Comparison of ENCODE assay signal across 16 cellular contexts in the genomic region with DNA sequence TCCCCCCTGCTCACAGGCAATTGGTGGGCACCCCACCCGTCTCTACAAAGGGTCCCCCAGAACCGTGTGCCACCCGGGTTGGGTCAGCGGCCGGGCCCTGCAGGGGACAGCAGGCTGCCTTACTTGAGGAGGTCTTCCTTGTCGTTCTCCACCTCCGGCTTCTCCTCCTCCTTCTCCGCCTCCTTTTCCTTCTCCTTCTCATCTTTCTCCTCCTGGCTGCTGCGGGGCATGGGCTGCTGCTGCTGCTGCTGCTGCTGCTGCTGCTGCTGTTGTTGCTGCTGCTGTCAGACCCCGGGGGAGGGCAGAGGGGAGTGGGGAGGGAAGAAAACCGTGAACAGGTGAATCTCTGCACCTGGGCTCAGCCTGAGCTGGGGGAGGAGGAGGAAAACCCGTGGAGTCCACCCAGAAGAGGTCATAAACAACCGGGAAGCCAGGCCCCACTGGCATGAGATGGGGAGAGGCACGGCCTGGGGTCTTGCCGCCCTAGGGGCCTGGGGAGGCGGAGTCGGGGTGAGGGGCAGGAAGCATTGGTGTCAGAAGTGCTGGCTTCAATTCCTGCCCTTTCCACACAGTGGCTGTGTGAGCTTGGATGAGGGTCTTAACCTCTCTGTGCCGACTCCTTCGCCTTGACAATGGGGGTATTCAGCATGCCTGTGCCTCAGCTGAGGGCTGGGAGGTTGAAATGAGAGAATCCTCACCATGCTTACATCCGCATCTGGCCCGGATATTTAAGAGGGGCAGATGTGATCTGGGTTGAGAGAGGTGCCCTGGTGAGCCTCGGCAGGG.
DNase-seq lines count a peak whose midpoint lies in the region; ATAC-seq and TF ChIP-seq lines count a peak whose summit lies in the region.
"Had no signal": no experiment of that assay in that cellular context is flagged by ENCODE, and none has a peak within 500 bp of the region (broad histone marks: within the 10 kb centered on the region; RNA-seq: fewer than 3 reads in every experiment).

No MANE protein-coding gene starts in this region.

- DNase-seq in cardiac muscle cell (ENCODE audit: low read depth in 1 of 2, low spot score in 1 of 2) (no peak), Right ventricle myocardium inferior (ENCODE audit: missing footprints) (no peak), dorsolateral prefrontal cortex (no peak), tibial nerve (ENCODE audit: low spot score in 2 of 2) (no peak), GM23248 (no peak), lower leg skin (ENCODE audit: low spot score in 2 of 2) (no peak)
- DNase-seq: CD4-positive, CD25-positive, alpha-beta regulatory T cell; dermis blood vessel endothelial cell; NCI-H146; NCI-H510A; occipital lobe; Peyer's patch; spleen had no signal

- H3K79me2 ChIP-seq in neural cell (replicated peaks; ENCODE audit: insufficient read depth, low read length) (no peaks in the 10 kb centered on the region), GM23248 (ENCODE audit: insufficient read depth) (peaks cover 46% of the 10 kb centered on the region)

- H3K27ac ChIP-seq in cardiac muscle cell (peak overlapping the region; percentile 45), dorsolateral prefrontal cortex (peak overlapping the region in 58 of 59 donors; percentile 8 to 87 (median 73)), neural cell (ENCODE audit: low read length) (peak overlapping the region; percentile 90), tibial nerve (peak overlapping the region in 3 of 4 donors; percentile 51 to 84 (median 70)), GM23248 (no peak overlapping the region)

- intact Hi-C loops in Right ventricle myocardium inferior (cut with DNase I) = no loop called here
- intact Hi-C loops in dorsolateral prefrontal cortex (cut with DNase I) = no loop called here
- intact Hi-C loops in lower leg skin (cut with DNase I; ENCODE audit: low total_unique reads) = no loop called here

- no peak for TF ChIP-seq RAD21 in neural cell (conservative IDR thresholded peaks at IDR 0.05)

- no peaks in the 10 kb centered on the region for H3K9me2 ChIP-seq in neural cell (ENCODE audit: insufficient read depth, low read length)
- H3K9me2 ChIP-seq in GM23248 (ENCODE audit: insufficient read depth) = no peaks in the 10 kb centered on the region

- TF ChIP-seq EP300 in neural cell (conservative IDR thresholded peaks at IDR 0.05; ENCODE audit: poor library complexity, severe bottlenecking) (no peak), tibial nerve (IDR thresholded peaks at IDR 0.05) (no peak)

- no peaks in the 10 kb centered on the region for H3K9me3 ChIP-seq in cardiac muscle cell (ENCODE audit: low read depth)
- no peaks in the 10 kb centered on the region for H3K9me3 ChIP-seq in neural cell (ENCODE audit: low read length)
- no peaks in the 10 kb centered on the region for H3K9me3 ChIP-seq in tibial nerve
- no peaks in the 10 kb centered on the region for H3K9me3 ChIP-seq in GM23248 (ENCODE audit: low read depth)
- H3K9me3 ChIP-seq: Peyer's patch, spleen had no signal

- H3K4me1 ChIP-seq in cardiac muscle cell (ENCODE audit: low read depth) = no peaks in the 10 kb centered on the region
- peaks cover 0 to 75% (median 47%) of the 10 kb centered on the region in 4 donors for H3K4me1 ChIP-seq in tibial nerve
- H3K4me1 ChIP-seq in GM23248 (ENCODE audit: insufficient read depth) = no peaks in the 10 kb centered on the region

- no peak overlapping the region for H3K4me3 ChIP-seq in cardiac muscle cell
- H3K4me3 ChIP-seq in dorsolateral prefrontal cortex = no peak overlapping the region
- H3K4me3 ChIP-seq in neural cell (ENCODE audit: low read length) = peak overlapping the region; percentile 53
- no peak overlapping the region for H3K4me3 ChIP-seq in tibial nerve
- no peak overlapping the region for H3K4me3 ChIP-seq in GM23248
- no peak overlapping the region for H3K4me3 ChIP-seq in lower leg skin (ENCODE audit: low read depth, poor library complexity, severe bottlenecking)
- H3K4me3 ChIP-seq: lung, Peyer's patch, spleen had no signal

- no peak overlapping the region for H2AFZ ChIP-seq in neural cell (ENCODE audit: low read depth, low read length)
- H2AFZ ChIP-seq in GM23248 = no peak overlapping the region

- in situ Hi-C loops in GM23248 (cut with MboI) = no loop called here

- no peaks in the 10 kb centered on the region for H3K27me3 ChIP-seq in cardiac muscle cell
- H3K27me3 ChIP-seq in dorsolateral prefrontal cortex = no peaks in the 10 kb centered on the region
- H3K27me3 ChIP-seq in neural cell (ENCODE audit: insufficient read depth, low read depth, low read length) = no peaks in the 10 kb centered on the region
- no peaks in the 10 kb centered on the region for H3K27me3 ChIP-seq in tibial nerve
- H3K27me3 ChIP-seq in GM23248 (replicated peaks; ENCODE audit: insufficient read depth) = no peaks in the 10 kb centered on the region
- H3K27me3 ChIP-seq: Peyer's patch, spleen had no signal

- H3F3A ChIP-seq in neural cell (ENCODE audit: insufficient read depth, low read length, poor library complexity, severe bottlenecking) (no peaks in the 10 kb centered on the region), GM23248 (ENCODE audit: insufficient read depth) (no peaks in the 10 kb centered on the region)

- no peak for ATAC-seq in Right ventricle myocardium inferior
- no peak for ATAC-seq in activated CD4-positive, CD25-positive, alpha-beta regulatory T cell treated with anti-CD3 and anti-CD28 coated beads, Interleukin-2, amount 50 U/mL, for 24 hours

- no peak for TF ChIP-seq POLR2A in tibial nerve (IDR thresholded peaks at IDR 0.05)
- no peak for TF ChIP-seq POLR2A in lower leg skin (IDR thresholded peaks at IDR 0.05)

- peak overlapping the region; percentile 64 for H3K9ac ChIP-seq in neural cell (ENCODE audit: low read length)
- H3K9ac ChIP-seq in GM23248 = no peak overlapping the region

- peak overlapping the region; percentile 28 for H3K4me2 ChIP-seq in neural cell (ENCODE audit: low read length)
- H3K4me2 ChIP-seq in GM23248 (ENCODE audit: unreplicated experiment) = no peak overlapping the region

- H3K36me3 ChIP-seq in cardiac muscle cell (peaks cover 14% of the 10 kb centered on the region), neural cell (ENCODE audit: insufficient read depth, low read length) (no peaks in the 10 kb centered on the region), tibial nerve (peaks cover 0 to 57% (median 8%) of the 10 kb centered on the region in 3 donors), GM23248 (ENCODE audit: low read depth) (no peaks in the 10 kb centered on the region)

- WGBS in tibial nerve, 2 donors = 51 to 52% methylated on average over 21 to 22 of the region's 22 CpGs
- 72 to 79% methylated on average over 8 to 22 of the region's 22 CpGs for WGBS in GM23248 (ENCODE audit: low coverage in 1 of 2, low lambda C conversion rate in 2 of 2, missing lambda C conversion rate in 2 of 2), 2 experiments
- 77 to 78% methylated on average over 20 to 22 of the region's 22 CpGs for WGBS in lower leg skin, 2 donors

- H4K20me1 ChIP-seq in neural cell (ENCODE audit: insufficient read depth) = no peaks in the 10 kb centered on the region
- H4K20me1 ChIP-seq in GM23248 (ENCODE audit: insufficient read depth) = no peaks in the 10 kb centered on the region

- TF ChIP-seq CTCF in cardiac muscle cell (IDR thresholded peaks at IDR 0.05; ENCODE audit: low read depth, low read length) = no peak
- no peak for TF ChIP-seq CTCF in dorsolateral prefrontal cortex (IDR thresholded peaks at IDR 0.05 in 54 of 56, conservative IDR thresholded peaks at IDR 0.05 in 2 of 56; ENCODE audit: low read depth in 1 of 56, partially characterized antibody in 56 of 56)
- TF ChIP-seq CTCF in neural cell (IDR thresholded peaks at IDR 0.05; ENCODE audit: poor library complexity, severe bottlenecking) = no peak
- TF ChIP-seq CTCF in tibial nerve (IDR thresholded peaks at IDR 0.05) = no peak
- TF ChIP-seq CTCF in lower leg skin (IDR thresholded peaks at IDR 0.05) = no peak

TF ChIP-seq in neural cell, 6 proteins besides CTCF, POLR2A, EP300 and RAD21:
- TF ChIP-seq MXI1 (conservative IDR thresholded peaks at IDR 0.05; ENCODE audit: poor library complexity, severe bottlenecking) (no peak), EZH2 (IDR thresholded peaks at IDR 0.05; ENCODE audit: borderline replicate concordance, insufficient read depth, low read length, poor library complexity, severe bottlenecking) (no peak), SMC3 (conservative IDR thresholded peaks at IDR 0.05; ENCODE audit: poor library complexity) (no peak), TAF1 (IDR thresholded peaks at IDR 0.05; ENCODE audit: low read depth) (no peak), POLR2AphosphoS5 (IDR thresholded peaks at IDR 0.05) (no peak)
- TF ChIP-seq, protein P1, sequence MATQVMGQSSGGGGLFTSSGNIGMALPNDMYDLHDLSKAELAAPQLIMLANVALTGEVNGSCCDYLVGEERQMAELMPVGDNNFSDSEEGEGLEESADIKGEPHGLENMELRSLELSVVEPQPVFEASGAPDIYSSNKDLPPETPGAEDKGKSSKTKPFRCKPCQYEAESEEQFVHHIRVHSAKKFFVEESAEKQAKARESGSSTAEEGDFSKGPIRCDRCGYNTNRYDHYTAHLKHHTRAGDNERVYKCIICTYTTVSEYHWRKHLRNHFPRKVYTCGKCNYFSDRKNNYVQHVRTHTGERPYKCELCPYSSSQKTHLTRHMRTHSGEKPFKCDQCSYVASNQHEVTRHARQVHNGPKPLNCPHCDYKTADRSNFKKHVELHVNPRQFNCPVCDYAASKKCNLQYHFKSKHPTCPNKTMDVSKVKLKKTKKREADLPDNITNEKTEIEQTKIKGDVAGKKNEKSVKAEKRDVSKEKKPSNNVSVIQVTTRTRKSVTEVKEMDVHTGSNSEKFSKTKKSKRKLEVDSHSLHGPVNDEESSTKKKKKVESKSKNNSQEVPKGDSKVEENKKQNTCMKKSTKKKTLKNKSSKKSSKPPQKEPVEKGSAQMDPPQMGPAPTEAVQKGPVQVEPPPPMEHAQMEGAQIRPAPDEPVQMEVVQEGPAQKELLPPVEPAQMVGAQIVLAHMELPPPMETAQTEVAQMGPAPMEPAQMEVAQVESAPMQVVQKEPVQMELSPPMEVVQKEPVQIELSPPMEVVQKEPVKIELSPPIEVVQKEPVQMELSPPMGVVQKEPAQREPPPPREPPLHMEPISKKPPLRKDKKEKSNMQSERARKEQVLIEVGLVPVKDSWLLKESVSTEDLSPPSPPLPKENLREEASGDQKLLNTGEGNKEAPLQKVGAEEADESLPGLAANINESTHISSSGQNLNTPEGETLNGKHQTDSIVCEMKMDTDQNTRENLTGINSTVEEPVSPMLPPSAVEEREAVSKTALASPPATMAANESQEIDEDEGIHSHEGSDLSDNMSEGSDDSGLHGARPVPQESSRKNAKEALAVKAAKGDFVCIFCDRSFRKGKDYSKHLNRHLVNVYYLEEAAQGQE (IDR thresholded peaks at IDR 0.05; ENCODE audit: borderline replicate concordance) = no peak
